In the genomic region with DNA sequence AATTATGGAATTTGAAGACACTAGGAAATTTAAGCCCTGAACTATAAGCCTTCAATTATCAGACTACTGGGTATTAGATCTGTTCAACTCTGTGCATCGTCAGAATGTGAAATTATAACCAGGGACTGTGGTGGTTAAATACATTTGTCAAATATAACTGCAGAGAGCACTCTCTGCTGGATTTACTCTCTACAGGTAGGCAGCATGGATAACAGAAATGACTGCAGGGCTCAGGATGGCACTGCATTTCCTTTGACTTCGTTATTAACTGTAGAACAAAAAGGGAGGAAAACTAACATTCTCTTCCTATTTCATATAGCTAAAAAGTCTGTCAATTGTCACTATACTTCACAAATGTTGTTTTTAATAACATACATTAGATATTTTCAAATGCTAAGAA, we compare ENCODE assay signal across 24 cellular contexts.
"Had no signal": no experiment of that assay in that cellular context is flagged by ENCODE, and none has a peak within 500 bp of the region (broad histone marks: within the 10 kb centered on the region; RNA-seq: fewer than 3 reads in every experiment).

No MANE protein-coding gene starts in this region.

- H3K36me3 ChIP-seq: MG63 had no signal

- H3K4me2 ChIP-seq: SK-N-SH had no signal

- H3K9me2 ChIP-seq: SK-N-SH had no signal

- H3K27me3 ChIP-seq: MG63 had no signal

- ATAC-seq: HepG2, T-cell had no signal

- H3K9ac ChIP-seq: SK-N-SH had no signal

- H3K9me3 Mint-ChIP-seq: T-cell had no signal

- H3K36me3 Mint-ChIP-seq: T-cell had no signal

- H3K4me3 ChIP-seq: MG63 had no signal

- H3K9me3 ChIP-seq: MG63, SK-N-SH had no signal

- DNase-seq: IMR-90, Karpas-422, KG1, MG63, NCI-H1092, NCI-H1105 treated with DMSO at 0.1 percent for 48 hours, NCI-H1417 treated with DMSO at 0.1 percent for 48 hours, NCI-H146, NCI-H1694 treated with DMSO at 0.1 percent for 48 hours, NCI-H2029, NCI-H2081 treated with DMSO at 0.1 percent for 48 hours, NCI-H2171 treated with DMSO at 0.1 percent for 48 hours, NCI-H345, NCI-H446 treated with DMSO at 0.1 percent for 48 hours, NCI-H510A treated with DMSO at 0.1 percent for 48 hours, NCI-H526, NCI-H748 treated with DMSO at 0.1 percent for 48 hours, Right ventricle myocardium superior, RPMI8226, SK-N-SH, SW 1271, T-cell had no signal

- H3K27ac Mint-ChIP-seq: T-cell had no signal

- FAIRE-seq: HepG2, RCC 7860 had no signal
